ENCODE assay signal across 1 cellular context in genomic region chr5:54553659-54554207, GRCh38.
TF ChIP-seq lines count a peak whose summit lies in the region.

No MANE protein-coding gene starts in this region.

TF ChIP-seq in IMR-90, 13 proteins besides CTCF, POLR2A, EP300 and RAD21:
- TF ChIP-seq USF2 (IDR thresholded peaks at IDR 0.05; ENCODE audit: low read depth, low read length) (no peak), RFX5 (IDR thresholded peaks at IDR 0.05; ENCODE audit: low read depth, low read length) (no peak), BHLHE40 (IDR thresholded peaks at IDR 0.05; ENCODE audit: low read depth, low read length) (no peak), NFE2L2 (IDR thresholded peaks at IDR 0.05; ENCODE audit: low read depth, low read length) (no peak), CHD1 (IDR thresholded peaks at IDR 0.05; ENCODE audit: low read depth, low read length) (no peak)
TF ChIP-seq in IMR-90: peak in this region for 0.
